8 cellular contexts compared by ENCODE assay signal in the genomic region with DNA sequence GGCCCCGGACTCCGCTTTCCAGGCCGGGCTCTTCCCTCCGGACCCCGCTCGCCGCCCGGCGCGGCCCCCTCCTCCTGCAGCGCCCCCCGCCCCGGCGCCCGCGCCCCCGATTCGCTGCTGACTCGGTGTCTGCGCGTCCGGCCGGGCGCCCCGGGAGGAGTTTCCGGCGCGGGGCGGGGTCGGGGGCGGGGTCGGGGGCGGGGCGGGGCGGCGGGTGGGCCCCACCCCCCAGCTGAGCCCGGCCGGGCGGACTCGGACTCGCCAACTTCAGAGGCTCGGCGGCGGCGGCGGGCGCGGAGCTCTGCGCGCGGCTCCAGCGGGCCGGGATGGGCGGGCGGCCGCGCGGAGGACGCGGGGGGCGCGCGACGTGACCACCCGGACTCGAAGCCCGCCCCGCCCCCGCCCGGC. TPM values are rescaled to one million over a fixed set of nuclear protein-coding genes. Genes with fewer than 3 reads are reported as not detected.
DNase-seq lines count a peak whose midpoint lies in the region; ATAC-seq and TF ChIP-seq lines count a peak whose summit lies in the region.

A gene with protein sequence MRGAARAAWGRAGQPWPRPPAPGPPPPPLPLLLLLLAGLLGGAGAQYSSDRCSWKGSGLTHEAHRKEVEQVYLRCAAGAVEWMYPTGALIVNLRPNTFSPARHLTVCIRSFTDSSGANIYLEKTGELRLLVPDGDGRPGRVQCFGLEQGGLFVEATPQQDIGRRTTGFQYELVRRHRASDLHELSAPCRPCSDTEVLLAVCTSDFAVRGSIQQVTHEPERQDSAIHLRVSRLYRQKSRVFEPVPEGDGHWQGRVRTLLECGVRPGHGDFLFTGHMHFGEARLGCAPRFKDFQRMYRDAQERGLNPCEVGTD (plus strand): TSS at position 270 of the 408 bp plus-strand sequence. CDS start 207 bp downstream, outside the sequence.

- TF ChIP-seq RAD21 in IMR-90 (IDR thresholded peaks at IDR 0.05; ENCODE audit: low read length), result no peak

- no peak within 1 kb of the TSS for H2BK15ac ChIP-seq in IMR-90 (ENCODE audit: low read depth, low read length)

- CTCF ChIA-PET in IMR-90 (lab: Yijun Ruan, JAX), result no interaction called here

- in situ Hi-C loops in IMR-90 (cut with MboI; ENCODE audit: low sequenced_read_pairs), result no loop called here

- peaks cover 32% of the 10 kb centered on the region for H4K20me1 ChIP-seq in IMR-90 (ENCODE audit: insufficient read depth, low read length)

- peaks cover 29% of the 10 kb centered on the region for H3K4me1 Mint-ChIP-seq in central memory CD8-positive, alpha-beta T cell

- H3K9me1 ChIP-seq in IMR-90 (ENCODE audit: insufficient read depth, low read length), result peaks cover 19% of the 10 kb centered on the region

- H3K27ac ChIP-seq in IMR-90 (ENCODE audit: insufficient read depth, low read length), result peak within 1 kb of the TSS; percentile 49
- peak within 1 kb of the TSS; percentile 80; the same call in 1 of the 2 replicates for H3K27ac ChIP-seq in VCaP
- H3K27ac ChIP-seq in spleen, result peak within 1 kb of the TSS; percentile 42 to 91 (median 76)

- BruUV-seq in IMR-90 (replicated peaks; lab: Mats Ljungman, UMichigan), result no TSS peak

- H3K36me3 Mint-ChIP-seq in central memory CD8-positive, alpha-beta T cell (ENCODE audit: insufficient read depth), result peaks cover 27% of the 10 kb centered on the region

- H2BK5ac ChIP-seq in IMR-90 (ENCODE audit: low read depth, low read length, poor library complexity, severe bottlenecking), result peak within 1 kb of the TSS; percentile 70

- H3K79me1 ChIP-seq in IMR-90 (ENCODE audit: low read depth in 1 of 2, low read length in 2 of 2), result peaks cover 4 to 25% of the 10 kb centered on the region in 2 experiments; a peak in 2 of 4 replicates

- no peak within 1 kb of the TSS; the same call in 1 of the 2 replicates for H3K4ac ChIP-seq in IMR-90 (ENCODE audit: low read depth, low read length)

- H3K23ac ChIP-seq in IMR-90 (ENCODE audit: low read depth, low read length), result no peak within 1 kb of the TSS

- intact Hi-C loops in IMR-90 (cut with micrococcal nuclease) (loop anchor here (1.0 kb wide), 1 partner anchor 116 kb away; no protein-coding TSS in a partner anchor), spleen (cut with DNase I; ENCODE audit: low total_unique reads) (no loop called here)

- H3K14ac ChIP-seq in IMR-90 (replicated peaks; ENCODE audit: low read depth, low read length), result no peak within 1 kb of the TSS

- H2AK5ac ChIP-seq in IMR-90 (ENCODE audit: low read depth, low read length), result no peak within 1 kb of the TSS

- ATAC-seq in IMR-90 (ENCODE audit: low read depth), result peak; percentile 63
- no peak for ATAC-seq in central memory CD8-positive, alpha-beta T cell (replicated peaks; ENCODE audit: extremely low read depth, poor library complexity, severe bottlenecking)
- no peak for ATAC-seq in GM18519 (IDR thresholded peaks at IDR 0.05; ENCODE audit: low FRiP score, unreplicated experiment)

- no peak within 1 kb of the TSS for H2BK20ac ChIP-seq in IMR-90 (ENCODE audit: low read depth, low read length)

- WGBS in IMR-90 (ENCODE audit: extremely low coverage in 2 of 2, insufficient read length in 1 of 2), 2 experiments, result 0% methylated on average over 13 of the region's 70 CpGs; no CpG with 5 or more reads in 1 of the 2 experiments
- WGBS in spleen, 5 donors, result 0 to 1% (median 1%) methylated on average over 1 to 70 of the region's 70 CpGs

- TF ChIP-seq CTCF in IMR-90 (conservative IDR thresholded peaks at IDR 0.05; ENCODE audit: low read depth, low read length) (no peak), VCaP (conservative IDR thresholded peaks at IDR 0.05) (no peak), spleen (IDR thresholded peaks at IDR 0.05 in 8 of 11, conservative IDR thresholded peaks at IDR 0.05 in 3 of 11) (no peak)

- peaks cover 27% of the 10 kb centered on the region for H3K4me1 ChIP-seq in IMR-90 (ENCODE audit: control insufficient read depth, insufficient read depth, low read length)
- peaks cover 13 to 62% (median 43%) of the 10 kb centered on the region in 6 donors for H3K4me1 ChIP-seq in spleen

- no peak within 1 kb of the TSS; the same call in 1 of the 2 replicates for H3K18ac ChIP-seq in IMR-90 (ENCODE audit: low read depth, low read length)

- peak within 1 kb of the TSS; percentile 62 for H3K4me2 ChIP-seq in IMR-90 (ENCODE audit: low read depth, low read length)

- H3K9me3 Mint-ChIP-seq in central memory CD8-positive, alpha-beta T cell, result no peaks in the 10 kb centered on the region

- peak within 1 kb of the TSS; percentile 85 for H2AK9ac ChIP-seq in IMR-90 (replicated peaks; ENCODE audit: low read depth, low read length, poor library complexity)

- no peak within 1 kb of the TSS for H3K27ac Mint-ChIP-seq in central memory CD8-positive, alpha-beta T cell (ENCODE audit: low read depth)

- no peaks in the 10 kb centered on the region for H3K9me3 ChIP-seq in IMR-90 (ENCODE audit: control insufficient read depth, insufficient read depth, low read length)
- H3K9me3 ChIP-seq in spleen, result no peaks in the 10 kb centered on the region

- H3K36me3 ChIP-seq in IMR-90 (ENCODE audit: control insufficient read depth, insufficient read depth, low read length), result peaks cover 6% of the 10 kb centered on the region; the same call in 1 of the 2 replicates
- H3K36me3 ChIP-seq in spleen, result no peaks in the 10 kb centered on the region

- peak within 1 kb of the TSS; percentile 48 for H3K9ac ChIP-seq in IMR-90 (ENCODE audit: low read depth, low read length)

- peak; percentile 42 for DNase-seq in SKM-1 treated with dmso at 0.1 percent for 144 hours (lab: John Stamatoyannopoulos, UW; ENCODE audit: unreplicated experiment)
- no peak for DNase-seq in SKM-1 (lab: John Stamatoyannopoulos, UW; ENCODE audit: unreplicated experiment)
- DNase-seq in IMR-90, result peak; percentile 50
- DNase-seq in central memory CD8-positive, alpha-beta T cell (ENCODE audit: low spot score in 2 of 2), result no peak
- DNase-seq in iris pigment epithelial cell (ENCODE audit: low read depth), result peak; percentile 67
- peak; percentile 94 for DNase-seq in spleen

- peak within 1 kb of the TSS; percentile 90 for H2AFZ ChIP-seq in IMR-90 (replicated peaks; ENCODE audit: low read length, poor library complexity)

- H3K27me3 ChIP-seq in IMR-90 (ENCODE audit: control insufficient read depth, insufficient read depth, low read length), result peaks cover 9% of the 10 kb centered on the region; the same call in 1 of the 2 replicates
- peaks cover 0 to 45% (median 5%) of the 10 kb centered on the region in 7 donors for H3K27me3 ChIP-seq in spleen (replicated peaks in 1 of 7)

- peak within 1 kb of the TSS; percentile 60 for H3K4me3 Mint-ChIP-seq in central memory CD8-positive, alpha-beta T cell

- H4K8ac ChIP-seq in IMR-90 (ENCODE audit: low read depth in 2 of 2, low read length in 2 of 2), result no peak within 1 kb of the TSS; a peak in 1 of 4 replicates

- no peak within 1 kb of the TSS for H4K91ac ChIP-seq in IMR-90 (ENCODE audit: insufficient read depth, low read depth, low read length)

- H4K5ac ChIP-seq in IMR-90 (ENCODE audit: low read depth, low read length), result no peak within 1 kb of the TSS

- H3K4me3 ChIP-seq in IMR-90 (ENCODE audit: insufficient read depth, low read depth, low read length) (peak within 1 kb of the TSS; percentile 67), spleen (peak within 1 kb of the TSS; percentile 52 to 84 (median 66))

- H3K27me3 Mint-ChIP-seq in central memory CD8-positive, alpha-beta T cell, result peaks cover 10% of the 10 kb centered on the region

- H3K56ac ChIP-seq in IMR-90 (ENCODE audit: extremely low read depth, insufficient read depth, low read length), result no peak within 1 kb of the TSS

- dilution Hi-C loops in IMR-90 (cut with HindIII; ENCODE audit: low sequenced_read_pairs, unreplicated experiment), result no loop called here

- POLR2A ChIA-PET in IMR-90 (lab: Charles Lee; ENCODE audit: unreplicated experiment), result no interaction called here

- TF ChIP-seq POLR2A in IMR-90 (IDR thresholded peaks at IDR 0.05; ENCODE audit: low read depth, low read length), result peak; percentile 94
- TF ChIP-seq POLR2A in spleen (IDR thresholded peaks at IDR 0.05), result peak in 1 of 3 donors; percentile 87

- H2BK120ac ChIP-seq in IMR-90 (ENCODE audit: low read depth, low read length), result no peak within 1 kb of the TSS

TF ChIP-seq in IMR-90, 13 proteins besides CTCF, POLR2A, EP300 and RAD21:
- TF ChIP-seq CHD1 (IDR thresholded peaks at IDR 0.05; ENCODE audit: low read depth, low read length) (peak; percentile 72; the same call in 1 of the 2 replicates), MAZ (IDR thresholded peaks at IDR 0.05; ENCODE audit: borderline replicate concordance, low read depth, low read length) (peak; percentile 58; the same call in 1 of the 2 replicates), BHLHE40 (IDR thresholded peaks at IDR 0.05; ENCODE audit: low read depth, low read length) (no peak)

RNA-seq across cellular contexts. Expression of the gene that starts here (rescaled TPM):
- total RNA-seq in IMR-90 (2012; rRNA removed) (17.9 and 21.4 TPM in 2 replicates), spleen (10 to 100 TPM; 14.7 to 51.2 (median 38.5) TPM)
- polyA plus RNA-seq in IMR-90 (2012; rRNA removed) (48.2 and 60.2 TPM in 2 replicates), spleen (10 to 100 TPM; 15.3 to 26.5 (median 21.8) TPM)
- polyA plus RNA-seq in IMR-90 (2012; cell fraction: cytosol; rRNA removed), result 73.7 and 167 TPM in 2 replicates
- polyA plus RNA-seq in IMR-90 (2012; cell fraction: nucleus; rRNA removed; ENCODE audit: low replicate concordance), result 50.0 and 129 TPM in 2 replicates

Comparison
In these comparisons a context has a peak if more than half of its experiments do, and no peak if none do; other contexts are left out.
1. DNase-seq: peak in SKM-1 treated with dmso at 0.1 percent for 144 hours (single experiment), IMR-90 (single experiment), iris pigment epithelial cell (single experiment) and spleen (single experiment); none in SKM-1 (single experiment) and central memory CD8-positive, alpha-beta T cell (0 of 2).
2. Peak in every context shown above with its lines, with median percentiles within 50 percentile points of each other: H3K27ac ChIP-seq.